In the genomic region with DNA sequence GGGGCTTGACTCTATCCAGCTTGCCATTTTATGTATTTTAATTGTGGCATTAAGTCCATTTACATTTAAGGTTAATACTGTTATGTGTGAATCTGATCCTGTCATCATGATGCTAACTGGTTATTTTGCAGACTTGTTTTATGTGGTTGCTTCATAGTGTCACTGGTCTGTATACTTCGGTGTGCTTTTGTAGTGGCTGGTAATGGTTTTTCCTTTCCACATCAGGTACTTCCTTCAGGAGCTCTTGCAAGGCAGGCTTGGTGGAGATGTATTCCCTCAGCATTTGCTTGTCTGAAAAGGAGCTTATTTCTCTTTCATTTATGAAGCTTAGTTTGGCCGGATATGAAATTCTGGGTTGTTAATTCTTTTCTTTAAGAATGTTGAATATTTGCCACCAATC, we compare ENCODE assay signal across 31 cellular contexts.
"Had no signal": no experiment of that assay in that cellular context is flagged by ENCODE, and none has a peak within 500 bp of the region (broad histone marks: within the 10 kb centered on the region; RNA-seq: fewer than 3 reads in every experiment).

No MANE protein-coding gene starts in this region.

- DNase-seq: activated CD4-positive, alpha-beta T cell treated with anti-CD3 and anti-CD28 coated beads for 36 hours; activated CD4-positive, alpha-beta T cell treated with anti-CD3 and anti-CD28 coated beads, Interleukin-2, amount 50 U/mL, for 1 hour; activated CD4-positive, alpha-beta T cell treated with anti-CD3 and anti-CD28 coated beads, Interleukin-2, amount 50 U/mL, for 48 hours; activated CD4-positive, CD25-positive, alpha-beta regulatory T cell; activated CD4-positive, CD25-positive, alpha-beta regulatory T cell treated with anti-CD3 and anti-CD28 coated beads, Interleukin-2, amount 50 U/mL, for 72 hours; activated CD8-positive, alpha-beta memory T cell treated with anti-CD3 and anti-CD28 coated beads, Interleukin-2, amount 50 U/mL, for 48 hours; activated gamma-delta T cell; activated naive CD4-positive, alpha-beta T cell; activated T-cell treated with anti-CD3 and anti-CD28 coated beads for 4 hours; activated T-cell treated with anti-CD3 and anti-CD28 coated beads, Interleukin-2, amount 50 U/mL, for 24 hours; activated T-cell treated with anti-CD3 and anti-CD28 coated beads, Interleukin-2, amount 50 U/mL, for 72 hours; amniotic stem cell; anterior cingulate cortex; brain microvascular endothelial cell; dorsolateral prefrontal cortex; effector memory CD4-positive, alpha-beta T cell; erythroblast; foreskin keratinocyte; gastrocnemius medialis; glutamatergic neuron; heart left ventricle; SW 1271; T-cell had no signal

- H3K27me3 Mint-ChIP-seq: activated CD4-positive, alpha-beta T cell treated with anti-CD3 and anti-CD28 coated beads for 36 hours; activated naive CD4-positive, alpha-beta T cell treated with anti-CD3 and anti-CD28 coated beads, Interleukin-2, amount 50 U/mL, for 24 hours; activated T-cell treated with anti-CD3 and anti-CD28 coated beads, Interleukin-2, amount 50 U/mL, for 24 hours; central memory CD8-positive, alpha-beta T cell; dendritic cell treated with granulocyte-macrophage colony-stimulating factor and Interleukin-4, amounts not matched to agents 40 ng/mL and 50 ng/mL, for 4 days; T-cell had no signal

- H3K27ac ChIP-seq: brain microvascular endothelial cell, coronary artery, dorsolateral prefrontal cortex, esophagus muscularis mucosa, foreskin keratinocyte, gastrocnemius medialis, heart left ventricle had no signal

- H3K4me1 Mint-ChIP-seq: central memory CD8-positive, alpha-beta T cell had no signal

- H3K4me3 Mint-ChIP-seq: activated CD4-positive, alpha-beta T cell treated with anti-CD3 and anti-CD28 coated beads for 36 hours; activated naive CD4-positive, alpha-beta T cell treated with anti-CD3 and anti-CD28 coated beads, Interleukin-2, amount 50 U/mL, for 24 hours; activated T-cell treated with anti-CD3 and anti-CD28 coated beads, Interleukin-2, amount 50 U/mL, for 24 hours; activated T-cell treated with anti-CD3 and anti-CD28 coated beads, Interleukin-2, amount 50 U/mL, for 72 hours; central memory CD8-positive, alpha-beta T cell; dendritic cell treated with granulocyte-macrophage colony-stimulating factor and Interleukin-4, amounts not matched to agents 40 ng/mL and 50 ng/mL, for 4 days; T-cell; T-helper 1 cell treated with Interleukin-12 subunit alpha and Interleukin-12 subunit beta and Interleukin-4 antibody, amounts not matched to agents 30 μg/mL and 1 μg/mL, for 36 hours had no signal

- H3K27me3 ChIP-seq: brain microvascular endothelial cell, dorsolateral prefrontal cortex, esophagus muscularis mucosa, foreskin keratinocyte, gastrocnemius medialis, heart left ventricle had no signal

- FAIRE-seq: astrocyte, bronchial epithelial cell had no signal

- H3K9me3 ChIP-seq: gastrocnemius medialis had no signal

- H3K4me3 ChIP-seq: coronary artery, dorsolateral prefrontal cortex, esophagus muscularis mucosa, gastrocnemius medialis, heart left ventricle had no signal

- ATAC-seq: activated CD4-positive, alpha-beta T cell treated with anti-CD3 and anti-CD28 coated beads for 36 hours; activated T-cell treated with anti-CD3 and anti-CD28 coated beads, Interleukin-2, amount 50 U/mL, for 72 hours; foreskin keratinocyte; gastrocnemius medialis; heart left ventricle; T-cell had no signal

- H3K4me1 ChIP-seq: esophagus muscularis mucosa, foreskin keratinocyte, gastrocnemius medialis, heart left ventricle had no signal

- H3K27ac Mint-ChIP-seq: activated CD4-positive, alpha-beta T cell treated with anti-CD3 and anti-CD28 coated beads for 36 hours; activated naive CD4-positive, alpha-beta T cell treated with anti-CD3 and anti-CD28 coated beads, Interleukin-2, amount 50 U/mL, for 24 hours; activated T-cell treated with anti-CD3 and anti-CD28 coated beads, Interleukin-2, amount 50 U/mL, for 24 hours; activated T-cell treated with anti-CD3 and anti-CD28 coated beads, Interleukin-2, amount 50 U/mL, for 72 hours; dendritic cell treated with granulocyte-macrophage colony-stimulating factor and Interleukin-4, amounts not matched to agents 40 ng/mL and 50 ng/mL, for 4 days; T-cell; T-helper 1 cell treated with Interleukin-12 subunit alpha and Interleukin-12 subunit beta and Interleukin-4 antibody, amounts not matched to agents 30 μg/mL and 1 μg/mL, for 36 hours had no signal
